In genomic region chr17:8056232-8056975, GRCh38 we compare ENCODE assay signal across 9 cellular contexts. TPM values are rescaled to one million over a fixed set of nuclear protein-coding genes. Genes with fewer than 3 reads are reported as not detected.
DNase-seq lines count a peak whose midpoint lies in the region; ATAC-seq, FAIRE-seq and TF ChIP-seq lines count a peak whose summit lies in the region.
"Had no signal": no experiment of that assay in that cellular context is flagged by ENCODE, and none has a peak within 500 bp of the region (broad histone marks: within the 10 kb centered on the region; RNA-seq: fewer than 3 reads in every experiment).

No MANE protein-coding gene starts in this region.

- no peak overlapping the region for H3K14ac ChIP-seq in neuronal stem cell (ENCODE audit: low read length)

- H3K4ac ChIP-seq in neuronal stem cell (ENCODE audit: low read length): no peak overlapping the region

- no peak overlapping the region for H2BK5ac ChIP-seq in neuronal stem cell (ENCODE audit: low read length)

- 20 to 21% methylated on average over 14 of the region's 14 CpGs for WGBS in pancreas, 2 donors
- no CpG with 5 or more reads among the region's 14 CpGs for WGBS in neuronal stem cell (ENCODE audit: extremely low coverage in 2 of 2, insufficient read length in 2 of 2, insufficient replicate concordance in 1 of 2), 2 donors

- POLR2A ChIA-PET in RWPE1 (lab: Yijun Ruan, JAX; ENCODE audit: low non-redundant PET): no interaction called here

- no peaks in the 10 kb centered on the region for H3K36me3 ChIP-seq in pancreas
- no peaks in the 10 kb centered on the region for H3K36me3 ChIP-seq in neuronal stem cell (replicated peaks in 1 of 2; ENCODE audit: control insufficient read depth in 2 of 2, insufficient read depth in 2 of 2, low read length in 2 of 2)

- H4K8ac ChIP-seq in neuronal stem cell (ENCODE audit: low read depth, low read length): no peak overlapping the region

- no peak overlapping the region for H2BK12ac ChIP-seq in neuronal stem cell (ENCODE audit: low read length)

- H3K9ac ChIP-seq in neuronal stem cell (ENCODE audit: low read depth, low read length, poor library complexity): no peak overlapping the region

- H3K4me3 ChIP-seq in fibroblast of mammary gland (ENCODE audit: control insufficient read depth, low read depth, low read length) (no peak overlapping the region), pancreas (no peak overlapping the region), neuronal stem cell (ENCODE audit: low read length in 2 of 2) (no peak overlapping the region)

- no peak overlapping the region for H2BK120ac ChIP-seq in neuronal stem cell (ENCODE audit: low read depth, low read length)

- H3K9me3 ChIP-seq in pancreas: no peaks in the 10 kb centered on the region
- no peaks in the 10 kb centered on the region for H3K9me3 ChIP-seq in neuronal stem cell (replicated peaks in 1 of 2; ENCODE audit: control insufficient read depth in 2 of 2, insufficient read depth in 1 of 2, low read depth in 1 of 2, low read length in 2 of 2)

- TF ChIP-seq CTCF in C4-2B (conservative IDR thresholded peaks at IDR 0.05) (no peak), fibroblast of mammary gland (conservative IDR thresholded peaks at IDR 0.05; ENCODE audit: control insufficient read depth, insufficient read depth, low read depth, low read length) (no peak), pancreas (IDR thresholded peaks at IDR 0.05) (no peak), RWPE1 (conservative IDR thresholded peaks at IDR 0.05; ENCODE audit: low read depth) (no peak)

- DNase-seq in SIG-M5 (lab: John Stamatoyannopoulos, UW) (peak; percentile 48), fibroblast of mammary gland (ENCODE audit: low read depth) (peak; percentile 87), pancreas (peak in 2 of 6 donors; percentile 36 to 58), neuronal stem cell (ENCODE audit: low spot score) (no peak), RWPE1 (ENCODE audit: low spot score) (no peak)

- no peak overlapping the region for H4K91ac ChIP-seq in neuronal stem cell (ENCODE audit: low read depth, low read length, poor library complexity)

- no peak overlapping the region for H2BK15ac ChIP-seq in neuronal stem cell (ENCODE audit: low read length)

- intact Hi-C loops in pancreas (cut with DNase I): loop anchor here in 1 of 3 donors (10.0 kb wide), 1 partner anchor 52 kb away; the partner anchor contains the start of gene GUCY2D

- H3K4me1 ChIP-seq in pancreas (peaks cover 0 to 18% (median 0%) of the 10 kb centered on the region in 3 donors), neuronal stem cell (ENCODE audit: control insufficient read depth in 2 of 2, insufficient read depth in 1 of 2, low read depth in 1 of 2, low read length in 2 of 2) (no peaks in the 10 kb centered on the region)

- no peak overlapping the region for H2AK5ac ChIP-seq in neuronal stem cell (ENCODE audit: low read depth, low read length)

- no peaks in the 10 kb centered on the region for H3K79me1 ChIP-seq in neuronal stem cell (ENCODE audit: low read depth, low read length)

- peaks cover 0 to 9% (median 0%) of the 10 kb centered on the region in 4 donors for H3K27me3 ChIP-seq in pancreas
- peaks cover 0 to 73% (median 27%) of the 10 kb centered on the region in 3 experiments for H3K27me3 ChIP-seq in neuronal stem cell (ENCODE audit: control insufficient read depth in 3 of 3, insufficient read depth in 3 of 3, low read depth in 1 of 3, low read length in 3 of 3)

- H3K4me2 ChIP-seq in neuronal stem cell (ENCODE audit: insufficient read depth, low read length, poor library complexity, severe bottlenecking): no peak overlapping the region

- peak; percentile 58 for ATAC-seq in GM21619 (IDR thresholded peaks at IDR 0.05; ENCODE audit: unreplicated experiment)
- ATAC-seq in pancreas: peak; percentile 60 to 70 (median 63)
- no peak for ATAC-seq in HG03280 (IDR thresholded peaks at IDR 0.05; ENCODE audit: unreplicated experiment)

- no peak overlapping the region for H3K18ac ChIP-seq in neuronal stem cell (ENCODE audit: low read length)

- peak overlapping the region; percentile 100 for H3K27ac ChIP-seq in C4-2B
- peak overlapping the region in 1 of 4 donors; percentile 43 for H3K27ac ChIP-seq in pancreas
- no peak overlapping the region for H3K27ac ChIP-seq in neuronal stem cell (replicated peaks; ENCODE audit: low read length)
- H3K27ac ChIP-seq in RWPE1: no peak overlapping the region

- no peak for FAIRE-seq in pancreas (lab: Jason Lieb, UNC)

- CTCF ChIA-PET in RWPE1 (lab: Yijun Ruan, JAX): interaction anchor here (0.6 to 3.0 kb wide), 10 partner anchors 15 to 219 kb away, joined by 3 to 15 read pairs (median 5); no protein-coding TSS in a partner anchor

- no peak overlapping the region for H3K23ac ChIP-seq in neuronal stem cell (ENCODE audit: low read depth, low read length, poor library complexity)

- H2AFZ ChIP-seq in neuronal stem cell (ENCODE audit: low read length): no peak overlapping the region

RNA-seq across cellular contexts. Expression of gene ALOX15B, which starts 17.5 kb away (rescaled TPM):
- total RNA-seq in pancreas: 1 to 10 TPM in 1 of 6 donors, under 1 TPM in 4, not detected in 1; 0.09 to 4.7 (median 0.37) TPM
- under 1 TPM; 0.05 to 0.19 TPM for polyA plus RNA-seq in pancreas
- not detected for polyA plus RNA-seq in neuronal stem cell (2013, experiment 1 of 2)
- polyA plus RNA-seq in neuronal stem cell (2013, experiment 2 of 2): not detected
- total RNA-seq: dermis microvascular lymphatic vessel endothelial cell had no signal

RNA-seq across cellular contexts. Expression of gene ALOX12B, which starts 31.1 kb away (rescaled TPM):
- total RNA-seq in pancreas: under 1 TPM in 1 of 6 donors, not detected in 5; 0.31 TPM
- polyA plus RNA-seq in pancreas: under 1 TPM in 1 of 2 donors, not detected in 1; 0.16 TPM
- 0.33 TPM for polyA plus RNA-seq in neuronal stem cell (2013, experiment 1 of 2)
- 0.29 TPM for polyA plus RNA-seq in neuronal stem cell (2013, experiment 2 of 2)
- total RNA-seq: dermis microvascular lymphatic vessel endothelial cell had no signal

RNA-seq across cellular contexts. Expression of gene GUCY2D, which starts 54.0 kb away (rescaled TPM):
- under 1 TPM in 4 of 6 donors, not detected in 2; 0.22 to 0.47 (median 0.28) TPM for total RNA-seq in pancreas
- under 1 TPM; 0.02 to 0.04 TPM for polyA plus RNA-seq in pancreas
- polyA plus RNA-seq in neuronal stem cell (2013, experiment 1 of 2): 0.14 TPM
- 0.19 TPM for polyA plus RNA-seq in neuronal stem cell (2013, experiment 2 of 2)
- total RNA-seq: dermis microvascular lymphatic vessel endothelial cell had no signal

Comparison
In these comparisons a context has a peak if more than half of its experiments do, and no peak if none do; other contexts are left out.
1. DNase-seq: peak in SIG-M5 (single experiment) and fibroblast of mammary gland (single experiment); none in neuronal stem cell (single experiment) and RWPE1 (single experiment).